ENCODE assay signal across 9 cellular contexts in genomic region chrX:27555514-27555913, GRCh38. TPM values are rescaled to one million over a fixed set of nuclear protein-coding genes. Genes with fewer than 3 reads are reported as not detected.
A peak's percentile ranks its signal among the peaks of the same experiment; 100 is the strongest.
DNase-seq lines count a peak whose midpoint lies in the region; ATAC-seq and TF ChIP-seq lines count a peak whose summit lies in the region.
"Had no signal": no experiment of that assay in that cellular context is flagged by ENCODE, and none has a peak within 500 bp of the region (broad histone marks: within the 10 kb centered on the region; RNA-seq: fewer than 3 reads in every experiment).

No MANE protein-coding gene starts in this region.

- no peaks in the 10 kb centered on the region for H3K27me3 ChIP-seq in DND-41 (ENCODE audit: insufficient read depth, low read length, poor library complexity)
- H3K27me3 ChIP-seq in IMR-90 (ENCODE audit: control insufficient read depth, insufficient read depth, low read length) = no peaks in the 10 kb centered on the region

- H3K56ac ChIP-seq in IMR-90 (ENCODE audit: extremely low read depth, insufficient read depth, low read length) = no peak overlapping the region

- no peaks in the 10 kb centered on the region for H3K4me1 Mint-ChIP-seq in T-helper 17 cell

- intact Hi-C loops in IMR-90 (cut with micrococcal nuclease) = loop anchor here (1.0 to 5.0 kb wide), 4 partner anchors 67 to 1032 kb away; partner anchors contain the start of gene IL1RAPL1

- POLR2A ChIA-PET in IMR-90 (lab: Charles Lee; ENCODE audit: unreplicated experiment) = no interaction called here

- peak; percentile 62 for TF ChIP-seq RAD21 in IMR-90 (IDR thresholded peaks at IDR 0.05; ENCODE audit: low read length)

- DNase-seq in DND-41 (peak; percentile 13), IMR-90 (peak; percentile 40), left kidney (ENCODE audit: low read depth, low spot score) (peak; percentile 52), CD1c-positive myeloid dendritic cell (ENCODE audit: extremely low spot score) (no peak), T-helper 17 cell (no peak), NCI-H2227 treated with DMSO at 0.1 percent for 48 hours (lab: John Stamatoyannopoulos, UW) (no peak)
- no peak for DNase-seq in activated effector memory CD4-positive, alpha-beta T cell treated with anti-CD3 and anti-CD28 coated beads, Interleukin-2, amount 50 U/mL, for 16 hours
- DNase-seq: SHP77 treated with DMSO at 0.1 percent for 48 hours had no signal

- H2AFZ ChIP-seq in DND-41 (ENCODE audit: low read depth, low read length) (no peak overlapping the region), IMR-90 (replicated peaks; ENCODE audit: low read length, poor library complexity) (no peak overlapping the region)

- no TSS peak for BruUV-seq in IMR-90 (replicated peaks; lab: Mats Ljungman, UMichigan)

- no peak overlapping the region for H2BK20ac ChIP-seq in IMR-90 (ENCODE audit: low read depth, low read length)

- no peak for TF ChIP-seq POLR2A in IMR-90 (IDR thresholded peaks at IDR 0.05; ENCODE audit: low read depth, low read length)

- H3K9me3 ChIP-seq in DND-41 (ENCODE audit: insufficient read depth, low read length, severe bottlenecking) (no peaks in the 10 kb centered on the region), IMR-90 (ENCODE audit: control insufficient read depth, insufficient read depth, low read length) (no peaks in the 10 kb centered on the region), T-helper 17 cell (ENCODE audit: control insufficient read depth, low read length, poor library complexity, severe bottlenecking) (no peaks in the 10 kb centered on the region)

- CTCF ChIA-PET in IMR-90 (lab: Yijun Ruan, JAX) = no interaction called here

- no peak overlapping the region for H3K9ac ChIP-seq in DND-41 (ENCODE audit: low read depth, low read length)
- H3K9ac ChIP-seq in IMR-90 (ENCODE audit: low read depth, low read length) = no peak overlapping the region

- no peak overlapping the region for H2BK120ac ChIP-seq in IMR-90 (ENCODE audit: low read depth, low read length)

- no peak overlapping the region for H2AK9ac ChIP-seq in IMR-90 (replicated peaks; ENCODE audit: low read depth, low read length, poor library complexity)

- H3K23ac ChIP-seq in IMR-90 (ENCODE audit: low read depth, low read length) = no peak overlapping the region

- dilution Hi-C loops in IMR-90 (cut with HindIII; ENCODE audit: low sequenced_read_pairs, unreplicated experiment) = no loop called here

- H4K20me1 ChIP-seq in DND-41 (ENCODE audit: insufficient read depth, low read length) (no peaks in the 10 kb centered on the region), IMR-90 (ENCODE audit: insufficient read depth, low read length) (no peaks in the 10 kb centered on the region)

- no peak overlapping the region for H3K27ac ChIP-seq in DND-41 (ENCODE audit: low read length)
- no peak overlapping the region for H3K27ac ChIP-seq in IMR-90 (ENCODE audit: insufficient read depth, low read length)
- H3K27ac ChIP-seq in VCaP = no peak overlapping the region

- H3K9me1 ChIP-seq in IMR-90 (ENCODE audit: insufficient read depth, low read length) = no peaks in the 10 kb centered on the region

- H3K4me3 Mint-ChIP-seq in T-helper 17 cell = no peak overlapping the region

- no peaks in the 10 kb centered on the region for H3K27me3 Mint-ChIP-seq in T-helper 17 cell

- no peaks in the 10 kb centered on the region for H3K36me3 Mint-ChIP-seq in T-helper 17 cell (ENCODE audit: low read depth)

- H3K79me1 ChIP-seq in IMR-90 (ENCODE audit: low read depth in 1 of 2, low read length in 2 of 2) = no peaks in the 10 kb centered on the region

- H3K36me3 ChIP-seq in DND-41 (ENCODE audit: insufficient read depth, low read length) = no peaks in the 10 kb centered on the region
- no peaks in the 10 kb centered on the region for H3K36me3 ChIP-seq in IMR-90 (ENCODE audit: control insufficient read depth, insufficient read depth, low read length)

- in situ Hi-C loops in IMR-90 (cut with MboI; ENCODE audit: low sequenced_read_pairs) = no loop called here

- H3K4me2 ChIP-seq in DND-41 (ENCODE audit: insufficient read depth, low read length) (no peak overlapping the region), IMR-90 (ENCODE audit: low read depth, low read length) (no peak overlapping the region)

- TF ChIP-seq CTCF in DND-41 (IDR thresholded peaks at IDR 0.05; ENCODE audit: borderline replicate concordance, extremely low read depth, low read length, poor library complexity, severe bottlenecking) (peak; percentile 62), IMR-90 (conservative IDR thresholded peaks at IDR 0.05; ENCODE audit: low read depth, low read length) (peak; percentile 45), VCaP (conservative IDR thresholded peaks at IDR 0.05) (peak; percentile 75)

- ATAC-seq in DND-41 (ENCODE audit: insufficient read depth, low read depth) = peak; percentile 74
- peak; percentile 63 for ATAC-seq in IMR-90 (ENCODE audit: low read depth)
- no peak for ATAC-seq in T-helper 17 cell

- H3K4me3 ChIP-seq in DND-41 (ENCODE audit: low read depth in 1 of 2, low read length in 2 of 2) = no peak overlapping the region
- no peak overlapping the region for H3K4me3 ChIP-seq in IMR-90 (ENCODE audit: insufficient read depth, low read depth, low read length)

- no peaks in the 10 kb centered on the region for H3K79me2 ChIP-seq in DND-41 (ENCODE audit: insufficient read depth, low read length)

- H2BK15ac ChIP-seq in IMR-90 (ENCODE audit: low read depth, low read length) = no peak overlapping the region

- no peak overlapping the region for H4K91ac ChIP-seq in IMR-90 (ENCODE audit: insufficient read depth, low read depth, low read length)

- no peak overlapping the region for H2BK5ac ChIP-seq in IMR-90 (ENCODE audit: low read depth, low read length, poor library complexity, severe bottlenecking)

- no peak overlapping the region for H3K18ac ChIP-seq in IMR-90 (ENCODE audit: low read depth, low read length)

- H4K5ac ChIP-seq in IMR-90 (ENCODE audit: low read depth, low read length) = no peak overlapping the region

- no peak overlapping the region for H2AK5ac ChIP-seq in IMR-90 (ENCODE audit: low read depth, low read length)

- H3K4me1 ChIP-seq in DND-41 (ENCODE audit: insufficient read depth, low read length) (peaks cover 3% of the 10 kb centered on the region; the same call in 1 of the 2 replicates), IMR-90 (ENCODE audit: control insufficient read depth, insufficient read depth, low read length) (no peaks in the 10 kb centered on the region)

- no peak overlapping the region for H3K27ac Mint-ChIP-seq in T-helper 17 cell

- no peak overlapping the region for H3K14ac ChIP-seq in IMR-90 (replicated peaks; ENCODE audit: low read depth, low read length)

- no peak overlapping the region for H4K8ac ChIP-seq in IMR-90 (ENCODE audit: low read depth in 2 of 2, low read length in 2 of 2)

- no peak overlapping the region for H3K4ac ChIP-seq in IMR-90 (ENCODE audit: low read depth, low read length)

- WGBS in IMR-90 (ENCODE audit: extremely low coverage in 2 of 2, insufficient read length in 1 of 2), 2 experiments = no CpG with 5 or more reads among the region's 3 CpGs

TF ChIP-seq in IMR-90, 13 proteins besides CTCF, POLR2A, EP300 and RAD21:
- no peak for TF ChIP-seq NFE2L2 (IDR thresholded peaks at IDR 0.05; ENCODE audit: low read depth, low read length)
- TF ChIP-seq SMC3 (IDR thresholded peaks at IDR 0.05; ENCODE audit: low read depth, low read length) = 0 out of 2 replicates have a peak, but pooled peaks have one; percentile 3

RNA-seq across cellular contexts. Expression of gene DCAF8L2, which starts 34.6 kb away (rescaled TPM):
- not detected in 2 replicates for total RNA-seq in IMR-90 (2012; rRNA removed)
- not detected in 2 replicates for polyA plus RNA-seq in IMR-90 (2012; rRNA removed)
- polyA plus RNA-seq in IMR-90 (2012; cell fraction: cytosol; rRNA removed) = not detected in 2 replicates
- polyA plus RNA-seq in IMR-90 (2012; cell fraction: nucleus; rRNA removed; ENCODE audit: low replicate concordance) = not detected in 2 replicates
- total RNA-seq in T-helper 17 cell = not detected

Comparison
In these comparisons a context has a peak if more than half of its experiments do, and no peak if none do; other contexts are left out.
1. DNase-seq: peak in DND-41 (single experiment), IMR-90 (single experiment) and left kidney (single experiment); none in CD1c-positive myeloid dendritic cell (single experiment), T-helper 17 cell (0 of 3), NCI-H2227 treated with DMSO at 0.1 percent for 48 hours (single experiment) and activated effector memory CD4-positive, alpha-beta T cell treated with anti-CD3 and anti-CD28 coated beads, Interleukin-2, amount 50 U/mL, for 16 hours (single experiment).
2. Peak in every context shown above with its lines, with median percentiles within 50 percentile points of each other: CTCF ChIP-seq.